8 cellular contexts compared by ENCODE assay signal in the genomic region with DNA sequence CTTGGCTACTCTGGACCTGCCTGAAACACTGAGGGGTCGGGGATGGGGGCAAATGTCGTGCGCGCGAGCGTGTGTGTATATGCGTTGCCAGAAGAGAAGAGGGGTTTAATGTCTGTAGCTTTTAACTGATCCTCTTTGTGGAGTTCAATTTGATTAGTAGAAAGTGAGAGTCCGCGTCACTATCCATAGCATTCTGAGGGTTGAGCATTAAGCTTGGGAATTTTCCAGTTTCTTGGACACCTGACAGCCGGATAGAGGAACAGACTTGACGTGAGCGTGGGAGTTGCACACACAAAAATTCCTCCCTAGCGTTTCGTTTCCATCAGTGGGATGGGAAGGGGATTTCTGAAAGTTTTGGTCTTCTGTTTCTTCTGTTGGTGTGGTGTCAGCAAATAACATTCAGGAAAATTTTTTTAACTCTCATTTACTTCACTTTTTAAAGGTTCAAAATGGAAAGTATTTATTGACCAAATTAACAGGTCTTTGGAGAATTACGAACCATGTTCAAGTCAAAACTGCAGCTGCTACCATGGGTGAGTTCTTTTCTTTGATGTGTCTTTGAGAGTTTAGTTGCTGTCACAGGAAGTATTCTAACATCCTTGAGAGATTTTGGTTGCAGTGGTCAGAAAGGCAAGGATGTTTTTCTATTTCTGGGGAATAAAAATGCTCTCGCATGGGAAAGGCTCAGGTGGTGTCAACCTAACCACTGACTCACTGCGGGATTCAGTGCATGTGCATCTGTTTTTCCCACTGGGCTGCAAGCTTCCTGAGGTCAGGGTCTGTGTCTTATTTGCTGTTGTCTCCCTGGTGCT. TPM values are rescaled to one million over a fixed set of nuclear protein-coding genes. Genes with fewer than 3 reads are reported as not detected.
DNase-seq lines count a peak whose midpoint lies in the region; ATAC-seq and TF ChIP-seq lines count a peak whose summit lies in the region.

No MANE protein-coding gene starts in this region.

- ATAC-seq in GM21576 (IDR thresholded peaks at IDR 0.05; ENCODE audit: unreplicated experiment): peak; percentile 35
- ATAC-seq in body of pancreas: no peak
- no peak for ATAC-seq in GM21367 (IDR thresholded peaks at IDR 0.05; ENCODE audit: unreplicated experiment)

- H3K4me3 ChIP-seq in NB4 (ENCODE audit: low read depth, low read length) (peak overlapping the region; percentile 83), body of pancreas (peak overlapping the region; percentile 86 to 97), stomach (peak overlapping the region; percentile 83 to 99 (median 94))

- H3K4me1 ChIP-seq in body of pancreas: peaks cover 20% of the 10 kb centered on the region
- peaks cover 17 to 30% (median 25%) of the 10 kb centered on the region in 4 donors for H3K4me1 ChIP-seq in stomach

- H3K27me3 ChIP-seq in body of pancreas (no peaks in the 10 kb centered on the region), layer of hippocampus (ENCODE audit: control insufficient read depth, insufficient read depth, low read length) (no peaks in the 10 kb centered on the region), stomach (no peaks in the 10 kb centered on the region)

- WGBS in body of pancreas, 2 donors: 7 to 8% methylated on average over 16 to 17 of the region's 17 CpGs
- 10 to 15% (median 14%) methylated on average over 17 of the region's 17 CpGs for WGBS in stomach, 5 donors

- H3K27ac ChIP-seq in body of pancreas (peak overlapping the region; percentile 22 to 84 (median 71)), layer of hippocampus (ENCODE audit: low read depth, low read length) (peak overlapping the region; percentile 83), stomach (peak overlapping the region; percentile 76 to 88 (median 78))

- intact Hi-C loops in body of pancreas (cut with DNase I): no loop called here
- intact Hi-C loops in stomach (cut with DNase I; ENCODE audit: low total_unique reads): no loop called here

- H3K36me3 ChIP-seq in body of pancreas (replicated peaks in 1 of 2; ENCODE audit: insufficient read depth in 1 of 2, low read depth in 2 of 2) (no peaks in the 10 kb centered on the region), stomach (peaks cover 12 to 35% (median 33%) of the 10 kb centered on the region in 4 donors)

- H3K9me3 ChIP-seq in body of pancreas (no peaks in the 10 kb centered on the region), stomach (no peaks in the 10 kb centered on the region)

- TF ChIP-seq EP300 in stomach (IDR thresholded peaks at IDR 0.05): no peak

- TF ChIP-seq CTCF in NB4 (IDR thresholded peaks at IDR 0.05; ENCODE audit: low read depth, low read length) (no peak), body of pancreas (IDR thresholded peaks at IDR 0.05) (no peak), stomach (IDR thresholded peaks at IDR 0.05) (no peak)

- TF ChIP-seq POLR2A in NB4 (IDR thresholded peaks at IDR 0.05; ENCODE audit: extremely low read depth, insufficient read length): no peak
- TF ChIP-seq POLR2A in body of pancreas (IDR thresholded peaks at IDR 0.05): no peak
- no peak for TF ChIP-seq POLR2A in stomach (IDR thresholded peaks at IDR 0.05)

- DNase-seq in EH (ENCODE audit: low read depth) (peak; percentile 42), NB4 (ENCODE audit: low read depth) (peak; percentile 51), body of pancreas (no peak), stomach (no peak), NCI-H2081 treated with DMSO at 0.1 percent for 48 hours (lab: John Stamatoyannopoulos, UW) (no peak)

RNA-seq across cellular contexts. Expression of gene POGLUT1, which starts 0.8 kb away (rescaled TPM):
- total RNA-seq in body of pancreas: 10 to 100 TPM in 1 of 2 donors, 1 to 10 TPM in 1; 7.8 to 15.5 TPM
- total RNA-seq in stomach: 10 to 100 TPM; 15.2 to 42.3 (median 29.0) TPM
- 1 to 10 TPM; 2.3 to 6.3 (median 3.2) TPM for polyA plus RNA-seq in stomach

RNA-seq across cellular contexts. Expression of gene TMEM39A, which starts 6.2 kb away (rescaled TPM):
- total RNA-seq in body of pancreas (10 to 100 TPM; 50.1 to 85.4 TPM), stomach (10 to 100 TPM; 22.2 to 59.7 (median 48.4) TPM)
- 1 to 10 TPM; 4.7 to 5.3 (median 4.9) TPM for polyA plus RNA-seq in stomach

RNA-seq across cellular contexts. Expression of gene TIMMDC1, which starts 28.8 kb away (rescaled TPM):
- total RNA-seq in body of pancreas: 10 to 100 TPM; 15.6 to 33.0 TPM
- total RNA-seq in stomach: 100 to 1,000 TPM in 1 of 5 donors, 10 to 100 TPM in 4; 26.3 to 165 (median 75.8) TPM
- polyA plus RNA-seq in stomach: 10 to 100 TPM; 55.5 to 66.6 (median 62.6) TPM

Comparison
In these comparisons a context has a peak if more than half of its experiments do, and no peak if none do; other contexts are left out.
1. DNase-seq: peak in EH (single experiment) and NB4 (single experiment); none in body of pancreas (0 of 4), stomach (single experiment) and NCI-H2081 treated with DMSO at 0.1 percent for 48 hours (single experiment).
2. Peak in every context shown above with its lines, with median percentiles within 50 percentile points of each other: H3K4me3 ChIP-seq and H3K27ac ChIP-seq.